ENCODE assay signal across 1 cellular context in the genomic region with DNA sequence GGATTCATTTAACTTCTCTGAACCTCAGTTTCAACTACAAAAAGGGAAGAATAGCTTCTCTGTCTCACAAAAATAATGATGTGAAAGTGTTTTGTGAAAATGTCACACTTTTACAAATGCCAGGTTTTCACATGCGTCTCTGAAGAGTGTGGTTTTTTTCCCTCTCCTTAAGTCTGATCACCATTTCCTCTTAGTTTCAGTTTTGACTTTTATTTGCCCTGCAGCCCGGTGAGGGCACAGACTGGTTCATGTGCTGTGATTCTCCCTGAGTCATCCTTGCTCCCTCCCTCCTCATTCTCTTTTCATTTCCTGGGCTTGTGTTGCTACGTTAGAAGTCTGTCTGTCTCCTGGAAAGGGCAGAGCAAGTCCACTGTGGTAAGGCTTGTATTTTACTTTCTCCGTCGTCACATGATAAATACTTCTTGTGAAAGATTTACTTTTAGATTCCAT.
TF ChIP-seq lines count a peak whose summit lies in the region.

No MANE protein-coding gene starts in this region.

TF ChIP-seq in H1, 55 proteins besides CTCF, POLR2A, EP300 and RAD21:
- TF ChIP-seq MAFK (IDR thresholded peaks at IDR 0.05; ENCODE audit: low read depth, low read length) (peak; percentile 62; the same call in 1 of the 2 replicates), BCL11A (IDR thresholded peaks at IDR 0.05; ENCODE audit: low read depth in 2 of 2, low read length in 2 of 2) (no peak)
- TF ChIP-seq, protein P1, sequence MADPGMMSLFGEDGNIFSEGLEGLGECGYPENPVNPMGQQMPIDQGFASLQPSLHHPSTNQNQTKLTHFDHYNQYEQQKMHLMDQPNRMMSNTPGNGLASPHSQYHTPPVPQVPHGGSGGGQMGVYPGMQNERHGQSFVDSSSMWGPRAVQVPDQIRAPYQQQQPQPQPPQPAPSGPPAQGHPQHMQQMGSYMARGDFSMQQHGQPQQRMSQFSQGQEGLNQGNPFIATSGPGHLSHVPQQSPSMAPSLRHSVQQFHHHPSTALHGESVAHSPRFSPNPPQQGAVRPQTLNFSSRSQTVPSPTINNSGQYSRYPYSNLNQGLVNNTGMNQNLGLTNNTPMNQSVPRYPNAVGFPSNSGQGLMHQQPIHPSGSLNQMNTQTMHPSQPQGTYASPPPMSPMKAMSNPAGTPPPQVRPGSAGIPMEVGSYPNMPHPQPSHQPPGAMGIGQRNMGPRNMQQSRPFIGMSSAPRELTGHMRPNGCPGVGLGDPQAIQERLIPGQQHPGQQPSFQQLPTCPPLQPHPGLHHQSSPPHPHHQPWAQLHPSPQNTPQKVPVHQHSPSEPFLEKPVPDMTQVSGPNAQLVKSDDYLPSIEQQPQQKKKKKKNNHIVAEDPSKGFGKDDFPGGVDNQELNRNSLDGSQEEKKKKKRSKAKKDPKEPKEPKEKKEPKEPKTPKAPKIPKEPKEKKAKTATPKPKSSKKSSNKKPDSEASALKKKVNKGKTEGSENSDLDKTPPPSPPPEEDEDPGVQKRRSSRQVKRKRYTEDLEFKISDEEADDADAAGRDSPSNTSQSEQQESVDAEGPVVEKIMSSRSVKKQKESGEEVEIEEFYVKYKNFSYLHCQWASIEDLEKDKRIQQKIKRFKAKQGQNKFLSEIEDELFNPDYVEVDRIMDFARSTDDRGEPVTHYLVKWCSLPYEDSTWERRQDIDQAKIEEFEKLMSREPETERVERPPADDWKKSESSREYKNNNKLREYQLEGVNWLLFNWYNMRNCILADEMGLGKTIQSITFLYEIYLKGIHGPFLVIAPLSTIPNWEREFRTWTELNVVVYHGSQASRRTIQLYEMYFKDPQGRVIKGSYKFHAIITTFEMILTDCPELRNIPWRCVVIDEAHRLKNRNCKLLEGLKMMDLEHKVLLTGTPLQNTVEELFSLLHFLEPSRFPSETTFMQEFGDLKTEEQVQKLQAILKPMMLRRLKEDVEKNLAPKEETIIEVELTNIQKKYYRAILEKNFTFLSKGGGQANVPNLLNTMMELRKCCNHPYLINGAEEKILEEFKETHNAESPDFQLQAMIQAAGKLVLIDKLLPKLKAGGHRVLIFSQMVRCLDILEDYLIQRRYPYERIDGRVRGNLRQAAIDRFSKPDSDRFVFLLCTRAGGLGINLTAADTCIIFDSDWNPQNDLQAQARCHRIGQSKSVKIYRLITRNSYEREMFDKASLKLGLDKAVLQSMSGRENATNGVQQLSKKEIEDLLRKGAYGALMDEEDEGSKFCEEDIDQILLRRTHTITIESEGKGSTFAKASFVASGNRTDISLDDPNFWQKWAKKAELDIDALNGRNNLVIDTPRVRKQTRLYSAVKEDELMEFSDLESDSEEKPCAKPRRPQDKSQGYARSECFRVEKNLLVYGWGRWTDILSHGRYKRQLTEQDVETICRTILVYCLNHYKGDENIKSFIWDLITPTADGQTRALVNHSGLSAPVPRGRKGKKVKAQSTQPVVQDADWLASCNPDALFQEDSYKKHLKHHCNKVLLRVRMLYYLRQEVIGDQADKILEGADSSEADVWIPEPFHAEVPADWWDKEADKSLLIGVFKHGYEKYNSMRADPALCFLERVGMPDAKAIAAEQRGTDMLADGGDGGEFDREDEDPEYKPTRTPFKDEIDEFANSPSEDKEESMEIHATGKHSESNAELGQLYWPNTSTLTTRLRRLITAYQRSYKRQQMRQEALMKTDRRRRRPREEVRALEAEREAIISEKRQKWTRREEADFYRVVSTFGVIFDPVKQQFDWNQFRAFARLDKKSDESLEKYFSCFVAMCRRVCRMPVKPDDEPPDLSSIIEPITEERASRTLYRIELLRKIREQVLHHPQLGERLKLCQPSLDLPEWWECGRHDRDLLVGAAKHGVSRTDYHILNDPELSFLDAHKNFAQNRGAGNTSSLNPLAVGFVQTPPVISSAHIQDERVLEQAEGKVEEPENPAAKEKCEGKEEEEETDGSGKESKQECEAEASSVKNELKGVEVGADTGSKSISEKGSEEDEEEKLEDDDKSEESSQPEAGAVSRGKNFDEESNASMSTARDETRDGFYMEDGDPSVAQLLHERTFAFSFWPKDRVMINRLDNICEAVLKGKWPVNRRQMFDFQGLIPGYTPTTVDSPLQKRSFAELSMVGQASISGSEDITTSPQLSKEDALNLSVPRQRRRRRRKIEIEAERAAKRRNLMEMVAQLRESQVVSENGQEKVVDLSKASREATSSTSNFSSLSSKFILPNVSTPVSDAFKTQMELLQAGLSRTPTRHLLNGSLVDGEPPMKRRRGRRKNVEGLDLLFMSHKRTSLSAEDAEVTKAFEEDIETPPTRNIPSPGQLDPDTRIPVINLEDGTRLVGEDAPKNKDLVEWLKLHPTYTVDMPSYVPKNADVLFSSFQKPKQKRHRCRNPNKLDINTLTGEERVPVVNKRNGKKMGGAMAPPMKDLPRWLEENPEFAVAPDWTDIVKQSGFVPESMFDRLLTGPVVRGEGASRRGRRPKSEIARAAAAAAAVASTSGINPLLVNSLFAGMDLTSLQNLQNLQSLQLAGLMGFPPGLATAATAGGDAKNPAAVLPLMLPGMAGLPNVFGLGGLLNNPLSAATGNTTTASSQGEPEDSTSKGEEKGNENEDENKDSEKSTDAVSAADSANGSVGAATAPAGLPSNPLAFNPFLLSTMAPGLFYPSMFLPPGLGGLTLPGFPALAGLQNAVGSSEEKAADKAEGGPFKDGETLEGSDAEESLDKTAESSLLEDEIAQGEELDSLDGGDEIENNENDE (IDR thresholded peaks at IDR 0.05; ENCODE audit: insufficient replicate concordance, low read length): no peak
